In the genomic region with DNA sequence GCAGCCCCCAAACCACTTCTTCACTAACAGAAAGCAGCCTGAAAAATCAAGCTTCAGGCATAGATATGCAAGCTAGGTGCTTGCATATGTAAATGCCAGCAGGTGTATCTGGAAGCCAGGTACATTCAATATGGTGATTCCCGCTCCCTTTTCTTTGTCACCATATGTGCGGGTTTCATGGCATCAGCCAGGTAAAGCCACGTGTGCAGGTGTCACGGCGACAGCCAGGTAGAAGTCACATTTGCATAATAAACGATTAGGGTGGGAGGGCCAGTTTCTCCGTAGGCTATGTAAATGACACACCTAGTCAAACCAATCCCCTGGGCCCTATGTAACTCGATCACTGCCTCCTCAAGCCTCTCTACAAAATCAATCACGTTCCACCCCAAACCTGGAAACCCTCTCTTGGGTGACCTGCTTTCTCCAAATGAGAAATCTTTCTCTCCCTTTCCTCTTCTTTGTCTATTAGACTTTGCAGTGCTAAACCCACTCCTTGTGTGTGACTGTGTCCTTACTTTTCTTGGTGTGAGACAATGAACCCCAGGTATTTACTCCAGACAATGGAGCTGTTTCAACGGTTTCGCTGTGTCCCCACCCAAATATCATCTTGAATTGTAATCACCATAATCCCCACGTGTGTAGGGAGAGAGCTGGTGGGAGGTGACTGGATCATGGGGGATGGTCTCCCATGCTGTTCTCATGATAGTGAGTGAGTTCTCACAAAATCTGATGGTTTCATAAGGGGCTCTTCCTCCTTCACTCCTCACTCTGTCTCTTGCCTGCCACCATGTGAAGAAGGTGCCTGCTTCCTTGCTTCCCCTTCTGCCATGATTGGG, we compare ENCODE assay signal across 22 cellular contexts. TPM values are rescaled to one million over a fixed set of nuclear protein-coding genes. Genes with fewer than 3 reads are reported as not detected.
"Had no signal": no experiment of that assay in that cellular context is flagged by ENCODE, and none has a peak within 500 bp of the region (broad histone marks: within the 10 kb centered on the region; RNA-seq: fewer than 3 reads in every experiment).

No MANE protein-coding gene starts in this region.

- H3K27me3 ChIP-seq: ovary had no signal

- H3K4me1 ChIP-seq: suprapubic skin had no signal

- H3K4me3 Mint-ChIP-seq: activated CD4-positive, alpha-beta T cell treated with anti-CD3 and anti-CD28 coated beads for 36 hours; activated CD8-positive, alpha-beta T cell treated with anti-CD3 and anti-CD28 coated beads for 36 hours; activated naive CD8-positive, alpha-beta T cell treated with anti-CD3 and anti-CD28 coated beads, Interleukin-2, amount 10 ng/mL, durations not matched to agents 7 days and 5 days; activated T-cell treated with anti-CD3 and anti-CD28 coated beads, Interleukin-2, amount 50 U/mL, for 72 hours; neural crest cell; type B pancreatic cell had no signal

- H3K4me1 Mint-ChIP-seq: activated CD4-positive, alpha-beta T cell treated with anti-CD3 and anti-CD28 coated beads for 36 hours; activated naive CD8-positive, alpha-beta T cell treated with anti-CD3 and anti-CD28 coated beads, Interleukin-2, amount 10 ng/mL, durations not matched to agents 7 days and 5 days; neural crest cell had no signal

- DNase-seq: activated CD4-positive, alpha-beta T cell treated with anti-CD3 and anti-CD28 coated beads for 36 hours; activated CD8-positive, alpha-beta memory T cell treated with anti-CD3 and anti-CD28 coated beads, Interleukin-2, amount 50 U/mL, for 4 hours; activated CD8-positive, alpha-beta T cell treated with anti-CD3 and anti-CD28 coated beads for 36 hours; activated naive CD8-positive, alpha-beta T cell treated with anti-CD3 and anti-CD28 coated beads, Interleukin-2, amount 10 ng/mL, durations not matched to agents 7 days and 5 days; activated T-cell treated with anti-CD3 and anti-CD28 coated beads, Interleukin-2, amount 50 U/mL, for 72 hours; anterior cingulate cortex; cerebellar nuclear complex; dermis blood vessel endothelial cell; hippocampal formation; kidney; ovary; stimulated activated CD4-positive, alpha-beta T cell treated with anti-CD3 and anti-CD28 coated beads, Interleukin-12 subunit alpha, Interleukin-12 subunit beta, amount 100 ng/mL, for 4 hours; stimulated activated CD4-positive, alpha-beta T cell treated with anti-CD3 and anti-CD28 coated beads, Interleukin-2, amount 100 ng/mL, for 48 hours; stimulated activated naive CD4-positive, alpha-beta T cell treated with Interleukin-2 at 50 U/mL for 16 hours; T1000 had no signal

- H3K36me3 Mint-ChIP-seq: activated naive CD8-positive, alpha-beta T cell treated with anti-CD3 and anti-CD28 coated beads, Interleukin-2, amount 10 ng/mL, durations not matched to agents 7 days and 5 days; type B pancreatic cell had no signal

- H3K27ac ChIP-seq: ovary, suprapubic skin, VCaP had no signal

- H3K27ac Mint-ChIP-seq: activated CD4-positive, alpha-beta T cell treated with anti-CD3 and anti-CD28 coated beads for 36 hours; activated CD8-positive, alpha-beta T cell treated with anti-CD3 and anti-CD28 coated beads for 36 hours; activated naive CD8-positive, alpha-beta T cell treated with anti-CD3 and anti-CD28 coated beads, Interleukin-2, amount 10 ng/mL, durations not matched to agents 7 days and 5 days; activated T-cell treated with anti-CD3 and anti-CD28 coated beads, Interleukin-2, amount 50 U/mL, for 72 hours; type B pancreatic cell had no signal

- H3K9me3 ChIP-seq: ovary, suprapubic skin had no signal

- H3K4me3 ChIP-seq: ovary, suprapubic skin had no signal

- H3K36me3 ChIP-seq: ovary, suprapubic skin had no signal

- H3K9me3 Mint-ChIP-seq: activated CD8-positive, alpha-beta T cell treated with anti-CD3 and anti-CD28 coated beads for 36 hours; activated naive CD8-positive, alpha-beta T cell treated with anti-CD3 and anti-CD28 coated beads, Interleukin-2, amount 10 ng/mL, durations not matched to agents 7 days and 5 days; activated T-cell treated with anti-CD3 and anti-CD28 coated beads, Interleukin-2, amount 50 U/mL, for 72 hours; type B pancreatic cell had no signal

RNA-seq across cellular contexts. Expression of gene ONECUT1, which starts 44.6 kb away (rescaled TPM):
- total RNA-seq: activated CD4-positive, alpha-beta T cell treated with anti-CD3 and anti-CD28 coated beads for 36 hours; activated CD8-positive, alpha-beta T cell treated with anti-CD3 and anti-CD28 coated beads for 36 hours; activated naive CD8-positive, alpha-beta T cell treated with anti-CD3 and anti-CD28 coated beads, Interleukin-2, amount 10 ng/mL, durations not matched to agents 7 days and 5 days; activated T-cell treated with anti-CD3 and anti-CD28 coated beads, Interleukin-2, amount 50 U/mL, for 72 hours; dermis blood vessel endothelial cell; esophagus mucosa; glomerular endothelial cell; kidney; myocyte had no signal
- polyA plus RNA-seq: ovary had no signal
